30 cellular contexts compared by ENCODE assay signal in genomic region chr7:106582365-106582764, GRCh38.
"Had no signal": no experiment of that assay in that cellular context is flagged by ENCODE, and none has a peak within 500 bp of the region (broad histone marks: within the 10 kb centered on the region; RNA-seq: fewer than 3 reads in every experiment).

No MANE protein-coding gene starts in this region.

- H3K4me1 Mint-ChIP-seq: activated CD4-positive, alpha-beta memory T cell treated with anti-CD3 and anti-CD28 coated beads, Interleukin-2, amount 10 ng/mL, durations not matched to agents 7 days and 5 days; activated CD4-positive, alpha-beta T cell treated with anti-CD3 and anti-CD28 coated beads, Interleukin-2, amount 10 ng/mL, durations not matched to agents 7 days and 5 days; central memory CD8-positive, alpha-beta T cell had no signal

- H3K36me3 ChIP-seq: brain microvascular endothelial cell, esophagus muscularis mucosa, gastroesophageal sphincter, heart right ventricle had no signal

- H3K27me3 ChIP-seq: brain microvascular endothelial cell, esophagus muscularis mucosa, gastroesophageal sphincter, heart right ventricle had no signal

- H3K4me1 ChIP-seq: gastroesophageal sphincter, heart right ventricle had no signal

- H3K4me3 ChIP-seq: coronary artery, dorsolateral prefrontal cortex, esophagus muscularis mucosa, gastroesophageal sphincter, heart right ventricle had no signal

- DNase-seq: activated CD4-positive, alpha-beta memory T cell treated with anti-CD3 and anti-CD28 coated beads, Interleukin-2, amount 10 ng/mL, durations not matched to agents 7 days and 5 days; activated CD4-positive, alpha-beta T cell treated with anti-CD3 and anti-CD28 coated beads for 1 hour; activated CD4-positive, alpha-beta T cell treated with anti-CD3 and anti-CD28 coated beads for 4 hours; activated CD4-positive, alpha-beta T cell treated with anti-CD3 and anti-CD28 coated beads, Interleukin-2, amount 10 ng/mL, durations not matched to agents 7 days and 5 days; activated CD4-positive, alpha-beta T cell treated with anti-CD3 and anti-CD28 coated beads, Interleukin-2, amount 50 U/mL, for 4 hours; activated CD8-positive, alpha-beta memory T cell treated with anti-CD3 and anti-CD28 coated beads, Interleukin-2, amount 50 U/mL, for 48 hours; activated gamma-delta T cell; activated naive CD4-positive, alpha-beta T cell; activated naive CD4-positive, alpha-beta T cell treated with anti-CD3 and anti-CD28 coated beads, Interleukin-2, amount 50 U/mL, for 16 hours; activated T-cell treated with anti-CD3 and anti-CD28 coated beads for 4 hours; activated T-cell treated with anti-CD3 and anti-CD28 coated beads, Interleukin-2, amount 50 U/mL, for 24 hours; activated T-cell treated with anti-CD3 and anti-CD28 coated beads, Interleukin-2, amount 50 U/mL, for 72 hours; amniotic stem cell; anterior cingulate cortex; brain microvascular endothelial cell; dorsolateral prefrontal cortex; effector memory CD4-positive, alpha-beta T cell; erythroblast; foreskin melanocyte; heart right ventricle; T-helper 1 cell; T-helper 17 cell; T1000 had no signal

- ATAC-seq: activated T-cell treated with anti-CD3 and anti-CD28 coated beads, Interleukin-2, amount 50 U/mL, for 72 hours; gastroesophageal sphincter; heart right ventricle; T-helper 17 cell had no signal

- H3K27me3 Mint-ChIP-seq: activated CD4-positive, alpha-beta memory T cell treated with anti-CD3 and anti-CD28 coated beads, Interleukin-2, amount 10 ng/mL, durations not matched to agents 7 days and 5 days had no signal

- H3K27ac ChIP-seq: brain microvascular endothelial cell, coronary artery, dorsolateral prefrontal cortex, esophagus muscularis mucosa, gastroesophageal sphincter, heart right ventricle had no signal

- H3K27ac Mint-ChIP-seq: activated CD4-positive, alpha-beta memory T cell treated with anti-CD3 and anti-CD28 coated beads, Interleukin-2, amount 10 ng/mL, durations not matched to agents 7 days and 5 days; activated CD4-positive, alpha-beta T cell treated with anti-CD3 and anti-CD28 coated beads, Interleukin-2, amount 10 ng/mL, durations not matched to agents 7 days and 5 days; activated naive CD8-positive, alpha-beta T cell; activated T-cell treated with anti-CD3 and anti-CD28 coated beads, Interleukin-2, amount 50 U/mL, for 24 hours; activated T-cell treated with anti-CD3 and anti-CD28 coated beads, Interleukin-2, amount 50 U/mL, for 72 hours; dendritic cell treated with granulocyte-macrophage colony-stimulating factor and Interleukin-4, amounts not matched to agents 40 ng/mL and 50 ng/mL, for 4 days; T-helper 17 cell; T-helper 2 cell treated with Interferon-gamma antibody and Interleukin-4, amounts not matched to agents 5 μg/mL and 100 μg/mL, for 36 hours had no signal

- H3K4me3 Mint-ChIP-seq: activated CD4-positive, alpha-beta memory T cell treated with anti-CD3 and anti-CD28 coated beads, Interleukin-2, amount 10 ng/mL, durations not matched to agents 7 days and 5 days; activated CD4-positive, alpha-beta T cell treated with anti-CD3 and anti-CD28 coated beads, Interleukin-2, amount 10 ng/mL, durations not matched to agents 7 days and 5 days; activated naive CD8-positive, alpha-beta T cell; activated T-cell treated with anti-CD3 and anti-CD28 coated beads, Interleukin-2, amount 50 U/mL, for 24 hours; activated T-cell treated with anti-CD3 and anti-CD28 coated beads, Interleukin-2, amount 50 U/mL, for 72 hours; central memory CD8-positive, alpha-beta T cell; dendritic cell treated with granulocyte-macrophage colony-stimulating factor and Interleukin-4, amounts not matched to agents 40 ng/mL and 50 ng/mL, for 4 days; T-helper 17 cell; T-helper 2 cell treated with Interferon-gamma antibody and Interleukin-4, amounts not matched to agents 5 μg/mL and 100 μg/mL, for 36 hours had no signal

- H3K9me3 ChIP-seq: esophagus muscularis mucosa, gastroesophageal sphincter, heart right ventricle had no signal
